ENCODE assay signal across 10 cellular contexts in the genomic region with DNA sequence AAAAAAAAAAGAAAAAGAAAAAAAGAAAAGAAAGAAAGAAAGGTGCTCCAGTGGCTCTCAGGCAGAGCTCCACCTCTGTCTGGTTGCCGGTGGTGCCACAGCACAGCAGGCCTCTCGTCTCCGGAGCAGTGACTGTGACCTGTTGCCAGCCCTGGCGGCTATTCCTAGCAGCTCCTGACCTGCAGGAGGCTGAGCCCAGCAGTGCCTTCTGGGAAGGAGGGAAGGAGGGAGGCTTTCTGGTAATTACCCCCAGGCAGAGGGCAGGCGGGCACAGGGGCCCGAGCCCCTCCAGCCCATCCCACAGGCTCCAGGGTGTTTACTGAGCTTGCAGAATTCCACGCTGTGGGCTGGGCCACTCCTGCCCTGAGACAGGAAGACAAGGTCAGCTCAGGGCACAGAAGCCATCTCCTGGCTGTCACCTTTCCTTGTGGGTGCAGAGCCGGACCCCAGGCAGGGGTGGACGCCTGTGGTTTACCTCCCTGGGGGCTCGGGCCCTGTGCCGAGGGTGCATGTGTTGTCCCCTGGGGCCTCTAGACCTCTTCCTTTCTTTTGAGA.
DNase-seq lines count a peak whose midpoint lies in the region; ATAC-seq and TF ChIP-seq lines count a peak whose summit lies in the region.
"Had no signal": no experiment of that assay in that cellular context is flagged by ENCODE, and none has a peak within 500 bp of the region (broad histone marks: within the 10 kb centered on the region; RNA-seq: fewer than 3 reads in every experiment).

No MANE protein-coding gene starts in this region.

- no peaks in the 10 kb centered on the region for H3K27me3 Mint-ChIP-seq in MCF 10A (ENCODE audit: insufficient read depth, unreplicated experiment)
- H3K27me3 Mint-ChIP-seq in activated T-cell treated with anti-CD3 and anti-CD28 coated beads, Interleukin-2, amount 50 U/mL, for 24 hours = no peaks in the 10 kb centered on the region

- no peaks in the 10 kb centered on the region for H3K9me3 Mint-ChIP-seq in MCF 10A (ENCODE audit: unreplicated experiment)
- H3K9me3 Mint-ChIP-seq in activated T-cell treated with anti-CD3 and anti-CD28 coated beads, Interleukin-2, amount 50 U/mL, for 24 hours = peaks cover 9% of the 10 kb centered on the region

- peaks cover 6% of the 10 kb centered on the region for H3K36me3 Mint-ChIP-seq in MCF 10A (ENCODE audit: insufficient read depth, unreplicated experiment)
- H3K36me3 Mint-ChIP-seq in activated T-cell treated with anti-CD3 and anti-CD28 coated beads, Interleukin-2, amount 50 U/mL, for 24 hours (ENCODE audit: low read depth) = no peaks in the 10 kb centered on the region
- H3K36me3 Mint-ChIP-seq: mesothelial cell of epicardium had no signal

- H3K36me3 ChIP-seq in BE2C (no peaks in the 10 kb centered on the region), HEK293 (ENCODE audit: control insufficient read depth in 2 of 2, insufficient read depth in 1 of 2, low read length in 2 of 2) (no peaks in the 10 kb centered on the region), lung (ENCODE audit: control insufficient read depth in 2 of 2, insufficient read depth in 2 of 2, low read length in 2 of 2) (no peaks in the 10 kb centered on the region)

- DNase-seq in BE2C (peak; percentile 66), MCF 10A (ENCODE audit: unreplicated experiment) (peak; percentile 45), lung (ENCODE audit: low spot score) (no peak), NCI-H187 treated with DMSO at 0.1 percent for 48 hours (lab: John Stamatoyannopoulos, UW) (no peak)
- DNase-seq in activated T-cell treated with anti-CD3 and anti-CD28 coated beads, Interleukin-2, amount 50 U/mL, for 24 hours = no peak
- DNase-seq in activated CD4-positive, alpha-beta T cell treated with anti-CD3 and anti-CD28 coated beads for 4 hours = no peak

- H3K4me1 ChIP-seq in BE2C (no peaks in the 10 kb centered on the region), HEK293 (ENCODE audit: control insufficient read depth, insufficient read depth, low read length) (no peaks in the 10 kb centered on the region), lung (ENCODE audit: control insufficient read depth in 2 of 2, insufficient read depth in 2 of 2, low read length in 2 of 2) (peaks cover 7 to 21% of the 10 kb centered on the region in 2 donors)

- TF ChIP-seq CTCF in BE2C (IDR thresholded peaks at IDR 0.05; ENCODE audit: low read depth, low read length) (peak; percentile 19; the same call in 1 of the 2 replicates), HEK293 (tag by site-specific recombination; IDR thresholded peaks at IDR 0.05) (no peak), MCF 10A (IDR thresholded peaks at IDR 0.05; ENCODE audit: unreplicated experiment) (no peak), lung (IDR thresholded peaks at IDR 0.05; ENCODE audit: control extremely low read depth, extremely low read depth) (no peak)

- H3K27me3 ChIP-seq in BE2C (peaks cover 5% of the 10 kb centered on the region; the same call in 1 of the 2 replicates), lung (ENCODE audit: control insufficient read depth, insufficient read depth) (no peaks in the 10 kb centered on the region)

- H3K9me3 ChIP-seq in BE2C (peaks cover 6% of the 10 kb centered on the region), HEK293 (ENCODE audit: control insufficient read depth, insufficient read depth, low read depth, low read length) (no peaks in the 10 kb centered on the region), lung (ENCODE audit: control insufficient read depth in 2 of 2, insufficient read depth in 1 of 2, low read length in 1 of 2) (no peaks in the 10 kb centered on the region)

- CTCF ChIA-PET in HEK293 (lab: Yijun Ruan, JAX) (interaction anchor here (0.6 to 3.9 kb wide), 4 partner anchors 11 to 330 kb away, joined by 3 to 20 read pairs (median 6); no protein-coding TSS in a partner anchor), MCF 10A (lab: Yijun Ruan, JAX) (interaction anchor here (0.7 to 3.5 kb wide), 7 partner anchors 10 to 155 kb away, joined by 3 to 15 read pairs (median 3); no protein-coding TSS in a partner anchor)

- H3K27ac Mint-ChIP-seq in MCF 10A (ENCODE audit: low read depth, unreplicated experiment) = no peak overlapping the region
- no peak overlapping the region for H3K27ac Mint-ChIP-seq in activated T-cell treated with anti-CD3 and anti-CD28 coated beads, Interleukin-2, amount 50 U/mL, for 24 hours

- no TSS peak for BruUV-seq in MCF 10A (replicated peaks; lab: Mats Ljungman, UMichigan)

- H3K4me3 ChIP-seq in BE2C (ENCODE audit: low read depth, low read length) (no peak overlapping the region), HEK293 (ENCODE audit: low read depth, low read length) (no peak overlapping the region), lung (no peak overlapping the region)

- no peak overlapping the region for H3K27ac ChIP-seq in HEK293 (ENCODE audit: extremely low read depth, low read depth, low read length)
- peak overlapping the region; percentile 49 to 79 for H3K27ac ChIP-seq in lung (ENCODE audit: low read depth in 1 of 2, low read length in 1 of 2)
- H3K27ac ChIP-seq: C4-2B had no signal

- H3K4me1 Mint-ChIP-seq in MCF 10A (ENCODE audit: insufficient read depth, unreplicated experiment) = peaks cover 23% of the 10 kb centered on the region
- peaks cover 63% of the 10 kb centered on the region for H3K4me1 Mint-ChIP-seq in activated T-cell treated with anti-CD3 and anti-CD28 coated beads, Interleukin-2, amount 50 U/mL, for 24 hours (ENCODE audit: low read depth)
- H3K4me1 Mint-ChIP-seq: mesothelial cell of epicardium had no signal

- POLR2A ChIA-PET in HEK293 (lab: Yijun Ruan, JAX) (interaction anchor here (0.7 to 2.7 kb wide), 3 partner anchors 9 to 164 kb away, joined by 3 to 9 read pairs (median 3); partner anchors contain the start of gene GADD45B), MCF 10A (lab: Yijun Ruan, JAX) (interaction anchor here (0.6 to 3.1 kb wide), 3 partner anchors 148 to 1023 kb away, joined by 3 to 19 read pairs (median 3); partner anchors contain the start of gene GADD45B)

- ATAC-seq in lung (ENCODE audit: insufficient read depth, low FRiP score) = no peak
- no peak for ATAC-seq in HG03565 (IDR thresholded peaks at IDR 0.05; ENCODE audit: unreplicated experiment)

- intact Hi-C loops in MCF 10A (cut with micrococcal nuclease) = loop anchor here (5.0 kb wide), 1 partner anchor 147 kb away; the partner anchor contains the start of gene GADD45B

- H3K4me3 Mint-ChIP-seq in MCF 10A (ENCODE audit: unreplicated experiment) = no peak overlapping the region
- H3K4me3 Mint-ChIP-seq in activated T-cell treated with anti-CD3 and anti-CD28 coated beads, Interleukin-2, amount 50 U/mL, for 24 hours = no peak overlapping the region
- H3K4me3 Mint-ChIP-seq: mesothelial cell of epicardium had no signal

- WGBS in lung, 2 donors = 30 to 38% methylated on average over 11 of the region's 11 CpGs

TF ChIP-seq in HEK293, 187 proteins besides CTCF, POLR2A, EP300 and RAD21:
- TF ChIP-seq HOXC10 (CRISPR knock-in tag; IDR thresholded peaks at IDR 0.05) (no peak), OSR2 (tag by site-specific recombination; IDR thresholded peaks at IDR 0.05) (no peak), TCF7L2 (IDR thresholded peaks at IDR 0.05; ENCODE audit: borderline replicate concordance, low read depth, low read length) (no peak), ZNF843 (tag by site-specific recombination; IDR thresholded peaks at IDR 0.05) (no peak), SCRT2 (tag by site-specific recombination; IDR thresholded peaks at IDR 0.05) (peak; percentile 98), KLF1 (tag by site-specific recombination; IDR thresholded peaks at IDR 0.05) (no peak), ZNF2 (tag by site-specific recombination; IDR thresholded peaks at IDR 0.05) (no peak), ZIC2 (tag by site-specific recombination; IDR thresholded peaks at IDR 0.05) (peak; percentile 74), PATZ1 (tag by site-specific recombination; IDR thresholded peaks at IDR 0.05) (0 out of 2 replicates have a peak, but pooled peaks have one; percentile 16), ZBTB8A (tag by site-specific recombination; IDR thresholded peaks at IDR 0.05) (peak; percentile 54; the same call in 1 of the 2 replicates), SCRT1 (tag by site-specific recombination; IDR thresholded peaks at IDR 0.05; ENCODE audit: borderline replicate concordance) (peak; percentile 92), ZNF19 (tag by site-specific recombination; IDR thresholded peaks at IDR 0.05; ENCODE audit: low read depth) (no peak)
- TF ChIP-seq, protein P1, sequence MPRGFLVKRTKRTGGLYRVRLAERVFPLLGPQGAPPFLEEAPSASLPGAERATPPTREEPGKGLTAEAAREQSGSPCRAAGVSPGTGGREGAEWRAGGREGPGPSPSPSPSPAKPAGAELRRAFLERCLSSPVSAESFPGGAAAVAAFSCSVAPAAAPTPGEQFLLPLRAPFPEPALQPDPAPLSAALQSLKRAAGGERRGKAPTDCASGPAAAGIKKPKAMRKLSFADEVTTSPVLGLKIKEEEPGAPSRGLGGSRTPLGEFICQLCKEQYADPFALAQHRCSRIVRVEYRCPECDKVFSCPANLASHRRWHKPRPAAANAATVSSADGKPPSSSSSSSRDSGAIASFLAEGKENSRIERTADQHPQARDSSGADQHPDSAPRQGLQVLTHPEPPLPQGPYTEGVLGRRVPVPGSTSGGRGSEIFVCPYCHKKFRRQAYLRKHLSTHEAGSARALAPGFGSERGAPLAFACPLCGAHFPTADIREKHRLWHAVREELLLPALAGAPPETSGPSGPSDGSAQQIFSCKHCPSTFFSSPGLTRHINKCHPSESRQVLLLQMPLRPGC (tag by site-specific recombination; IDR thresholded peaks at IDR 0.05) = no peak

Comparison
In these comparisons a context has a peak if more than half of its experiments do, and no peak if none do; other contexts are left out.
1. DNase-seq: peak in BE2C (single experiment) and MCF 10A (single experiment); none in lung (single experiment), activated T-cell treated with anti-CD3 and anti-CD28 coated beads, Interleukin-2, amount 50 U/mL, for 24 hours (single experiment), activated CD4-positive, alpha-beta T cell treated with anti-CD3 and anti-CD28 coated beads for 4 hours (0 of 2) and NCI-H187 treated with DMSO at 0.1 percent for 48 hours (single experiment).